Comparison of ENCODE assay signal across 16 cellular contexts in genomic region chr12:80877706-80878384, GRCh38. TPM values are rescaled to one million over a fixed set of nuclear protein-coding genes. Genes with fewer than 3 reads are reported as not detected.
A peak's percentile ranks its signal among the peaks of the same experiment; 100 is the strongest.
DNase-seq lines count a peak whose midpoint lies in the region; ATAC-seq and TF ChIP-seq lines count a peak whose summit lies in the region.
"Had no signal": no experiment of that assay in that cellular context is flagged by ENCODE, and none has a peak within 500 bp of the region (broad histone marks: within the 10 kb centered on the region; RNA-seq: fewer than 3 reads in every experiment).

No MANE protein-coding gene starts in this region.

- TF ChIP-seq CTCF in astrocyte of the spinal cord (IDR thresholded peaks at IDR 0.05; ENCODE audit: low read depth, low read length) (no peak), PC-3 (conservative IDR thresholded peaks at IDR 0.05; ENCODE audit: low read depth, low read length) (no peak)

- intact Hi-C loops in left ventricle myocardium superior (cut with micrococcal nuclease), result no loop called here
- intact Hi-C loops in PC-3 (cut with micrococcal nuclease), result no loop called here

- no peaks in the 10 kb centered on the region for H3K27me3 Mint-ChIP-seq in natural killer cell treated with Interleukin-12 subunit alpha and Interleukin-12 subunit beta and Interleukin-15 and Interleukin-18, amount 100 ng/mL, for 72 hours
- H3K27me3 Mint-ChIP-seq: activated CD8-positive, alpha-beta T cell treated with anti-CD3 and anti-CD28 coated beads for 36 hours; stimulated activated naive CD8-positive, alpha-beta T cell treated with anti-CD3 and anti-CD28 coated beads, Interleukin-15, Interleukin-2, amounts not matched to agents 100 ng/mL and 50 ng/mL, for 24 hours had no signal

- H3F3A ChIP-seq in PC-3 (ENCODE audit: low read length, unreplicated experiment), result no peaks in the 10 kb centered on the region

- H3K9me3 Mint-ChIP-seq in natural killer cell treated with Interleukin-12 subunit alpha and Interleukin-12 subunit beta and Interleukin-15 and Interleukin-18, amount 100 ng/mL, for 72 hours, result peaks cover 7% of the 10 kb centered on the region
- H3K9me3 Mint-ChIP-seq: activated T-helper 2 cell treated with anti-CD3 and anti-CD28 coated beads, Interferon-gamma antibody, Interleukin-2, Interleukin-4, amounts not matched to agents 10 μg/mL and 5 μg/mL and 100 μg/mL, durations not matched to agents 14 hours and 24 hours and 36 hours had no signal

- H3K4me1 ChIP-seq in PC-3 (ENCODE audit: insufficient read depth, low read length), result no peaks in the 10 kb centered on the region
- H3K4me1 ChIP-seq: SJSA1 had no signal

- H3K27me3 ChIP-seq in PC-3 (ENCODE audit: low read length), result no peaks in the 10 kb centered on the region
- H3K27me3 ChIP-seq: SJSA1 had no signal

- H3K4me3 ChIP-seq in astrocyte of the spinal cord (ENCODE audit: low read depth, low read length) (no peak overlapping the region), PC-3 (ENCODE audit: low read length) (no peak overlapping the region)
- H3K4me3 ChIP-seq: SJSA1 had no signal

- no peaks in the 10 kb centered on the region for H3K79me2 ChIP-seq in PC-3 (ENCODE audit: low read length)

- H3K4me1 Mint-ChIP-seq in natural killer cell treated with Interleukin-12 subunit alpha and Interleukin-12 subunit beta and Interleukin-15 and Interleukin-18, amount 100 ng/mL, for 72 hours (ENCODE audit: low read depth in 2 of 2), result no peaks in the 10 kb centered on the region
- H3K4me1 Mint-ChIP-seq: natural killer cell had no signal

- H3K4me2 ChIP-seq in PC-3 (ENCODE audit: low read length), result no peak overlapping the region

- H3K27ac ChIP-seq in PC-3 (ENCODE audit: low read length), result no peak overlapping the region
- H3K27ac ChIP-seq: SJSA1 had no signal

- ATAC-seq in left ventricle myocardium superior (peak; percentile 90), HG02938 (IDR thresholded peaks at IDR 0.05; ENCODE audit: unreplicated experiment) (no peak), PC-3 (no peak)
- ATAC-seq in natural killer cell treated with Interleukin-12 subunit alpha and Interleukin-12 subunit beta and Interleukin-15 and Interleukin-18, amount 100 ng/mL, for 72 hours, result no peak
- ATAC-seq: activated CD8-positive, alpha-beta T cell treated with anti-CD3 and anti-CD28 coated beads for 36 hours; natural killer cell had no signal

- H3K9me3 ChIP-seq in PC-3 (ENCODE audit: low read length), result no peaks in the 10 kb centered on the region
- H3K9me3 ChIP-seq: SJSA1 had no signal

- H4K20me1 ChIP-seq in PC-3 (ENCODE audit: low read length), result no peaks in the 10 kb centered on the region

- H3K9ac ChIP-seq in PC-3 (ENCODE audit: low read length), result no peak overlapping the region

- H3K4me3 Mint-ChIP-seq in natural killer cell treated with Interleukin-12 subunit alpha and Interleukin-12 subunit beta and Interleukin-15 and Interleukin-18, amount 100 ng/mL, for 72 hours, result no peak overlapping the region
- H3K4me3 Mint-ChIP-seq: activated CD8-positive, alpha-beta T cell treated with anti-CD3 and anti-CD28 coated beads for 36 hours; natural killer cell; stimulated activated naive CD8-positive, alpha-beta T cell treated with anti-CD3 and anti-CD28 coated beads, Interleukin-15, Interleukin-2, amounts not matched to agents 100 ng/mL and 50 ng/mL, for 24 hours had no signal

- H2AFZ ChIP-seq in PC-3 (ENCODE audit: low read length), result no peak overlapping the region

- no peaks in the 10 kb centered on the region for H3K9me2 ChIP-seq in PC-3 (replicated peaks; ENCODE audit: low read length)

- in situ Hi-C loops in astrocyte of the spinal cord (cut with HindIII; ENCODE audit: low sequenced_read_pairs), result no loop called here

- DNase-seq in NCI-H1436 (lab: John Stamatoyannopoulos, UW) (peak; percentile 69), astrocyte of the spinal cord (ENCODE audit: low read depth, low spot score) (peak; percentile 52), left ventricle myocardium superior (no peak), smooth muscle cell of the brain vasculature (ENCODE audit: low read depth, low spot score) (peak; percentile 9), PC-3 (no peak), HEK293T (ENCODE audit: extremely low spot score) (no peak)
- no peak for DNase-seq in natural killer cell treated with Interleukin-12 subunit alpha and Interleukin-12 subunit beta and Interleukin-15 and Interleukin-18, amount 100 ng/mL, for 72 hours (ENCODE audit: low spot score)
- DNase-seq: activated CD8-positive, alpha-beta T cell treated with anti-CD3 and anti-CD28 coated beads for 36 hours; anterior cingulate cortex; effector CD8-positive, alpha-beta T cell; natural killer cell; NCI-H2029 treated with DMSO at 0.1 percent for 48 hours had no signal

- POLR2A ChIA-PET in PC-3 (lab: Charles Lee; ENCODE audit: unreplicated experiment) (no interaction called here), HEK293T (lab: Yijun Ruan, JAX) (no interaction called here)

- H3K27ac Mint-ChIP-seq in natural killer cell treated with Interleukin-12 subunit alpha and Interleukin-12 subunit beta and Interleukin-15 and Interleukin-18, amount 100 ng/mL, for 72 hours, result no peak overlapping the region
- H3K27ac Mint-ChIP-seq: activated CD8-positive, alpha-beta T cell treated with anti-CD3 and anti-CD28 coated beads for 36 hours; activated T-helper 2 cell treated with anti-CD3 and anti-CD28 coated beads, Interferon-gamma antibody, Interleukin-2, Interleukin-4, amounts not matched to agents 10 μg/mL and 5 μg/mL and 100 μg/mL, durations not matched to agents 14 hours and 24 hours and 36 hours; natural killer cell; stimulated activated naive CD8-positive, alpha-beta T cell treated with anti-CD3 and anti-CD28 coated beads, Interleukin-15, Interleukin-2, amounts not matched to agents 100 ng/mL and 50 ng/mL, for 24 hours had no signal

- peaks cover 5% of the 10 kb centered on the region for H3K36me3 Mint-ChIP-seq in natural killer cell treated with Interleukin-12 subunit alpha and Interleukin-12 subunit beta and Interleukin-15 and Interleukin-18, amount 100 ng/mL, for 72 hours
- H3K36me3 Mint-ChIP-seq: natural killer cell had no signal

- H3K36me3 ChIP-seq in PC-3 (ENCODE audit: low read depth, low read length), result no peaks in the 10 kb centered on the region
- H3K36me3 ChIP-seq: SJSA1 had no signal

- CTCF ChIA-PET in PC-3 (lab: Charles Lee), result no interaction called here
- CTCF ChIA-PET in HEK293T (lab: Yijun Ruan, JAX), result no interaction called here

- BruUV-seq in PC-3 (replicated peaks; lab: Mats Ljungman, UMichigan), result no TSS peak

TF ChIP-seq in HEK293T, 16 proteins besides CTCF, POLR2A, EP300 and RAD21:
- TF ChIP-seq BHLHE40 (IDR thresholded peaks at IDR 0.05; ENCODE audit: borderline replicate concordance) (no peak), NFRKB (IDR thresholded peaks at IDR 0.05) (no peak), TARDBP (IDR thresholded peaks at IDR 0.05) (no peak), FOXM1 (IDR thresholded peaks at IDR 0.05; ENCODE audit: borderline replicate concordance) (no peak), CTBP1 (IDR thresholded peaks at IDR 0.05; ENCODE audit: borderline replicate concordance) (no peak), L3MBTL2 (conservative IDR thresholded peaks at IDR 0.05) (no peak)
TF ChIP-seq in HEK293T: peak in this region for 0.

RNA-seq across cellular contexts. Expression of gene LIN7A, which starts 59.9 kb away (rescaled TPM):
- total RNA-seq in left ventricle myocardium superior (14.4 TPM), PC-3 (2014; rRNA removed) (not detected in 2 replicates)
- total RNA-seq in natural killer cell treated with Interleukin-12 subunit alpha and Interleukin-12 subunit beta and Interleukin-15 and Interleukin-18, amount 100 ng/mL, for 72 hours, result under 1 TPM in 1 of 2 donors, not detected in 1; 0.75 TPM
- total RNA-seq: activated CD8-positive, alpha-beta T cell treated with anti-CD3 and anti-CD28 coated beads for 36 hours had no signal

Comparison
In these comparisons a context has a peak if more than half of its experiments do, and no peak if none do; other contexts are left out.
1. DNase-seq: peak in NCI-H1436 (single experiment), astrocyte of the spinal cord (single experiment) and smooth muscle cell of the brain vasculature (single experiment); none in left ventricle myocardium superior (single experiment), natural killer cell treated with Interleukin-12 subunit alpha and Interleukin-12 subunit beta and Interleukin-15 and Interleukin-18, amount 100 ng/mL, for 72 hours (single experiment), PC-3 (single experiment) and HEK293T (single experiment).